ENCODE assay signal across 1 cellular context in the genomic region with DNA sequence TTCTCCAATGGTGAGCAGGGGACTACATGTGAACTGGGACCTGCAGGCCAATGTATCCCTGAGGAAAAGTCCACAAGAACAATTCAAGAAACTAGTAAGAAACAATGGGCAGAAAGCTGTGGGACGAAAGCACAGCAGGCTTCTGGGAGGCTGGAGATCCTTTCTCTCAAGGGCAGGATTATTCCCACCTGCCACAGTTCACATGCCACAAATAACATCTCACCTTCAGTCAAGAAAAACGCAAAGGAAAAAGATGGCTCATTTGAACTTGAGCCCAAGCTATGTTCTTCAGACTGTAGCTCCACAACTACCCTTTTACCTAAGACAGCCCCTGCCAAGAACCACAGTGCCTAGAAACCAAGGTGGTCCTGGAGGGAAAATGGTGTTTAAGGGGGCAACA.
TF ChIP-seq lines count a peak whose summit lies in the region.

No MANE protein-coding gene starts in this region.

TF ChIP-seq in HepG2, 621 proteins besides CTCF, POLR2A, EP300 and RAD21:
- TF ChIP-seq TBP (CRISPR knock-in tag; IDR thresholded peaks at IDR 0.05) (no peak), RFX1 (IDR thresholded peaks at IDR 0.05) (no peak), SRSF9 (IDR thresholded peaks at IDR 0.05; ENCODE audit: borderline replicate concordance, insufficient read depth, low read depth, low read length, poor library complexity, severe bottlenecking) (no peak), ZSCAN25 (CRISPR knock-in tag; IDR thresholded peaks at IDR 0.05) (no peak), ZNF709 (CRISPR knock-in tag; IDR thresholded peaks at IDR 0.05) (no peak), JUN (CRISPR knock-in tag; IDR thresholded peaks at IDR 0.05) (no peak), HCFC1 (IDR thresholded peaks at IDR 0.05; ENCODE audit: low read depth, low read length) (no peak), NFIB (CRISPR knock-in tag; IDR thresholded peaks at IDR 0.05; ENCODE audit: borderline replicate concordance) (no peak), ZNF660 (CRISPR knock-in tag; IDR thresholded peaks at IDR 0.05; ENCODE audit: borderline replicate concordance, low read depth) (no peak), ZNF3 (CRISPR knock-in tag; IDR thresholded peaks at IDR 0.05) (no peak)
- TF ChIP-seq, protein P1, sequence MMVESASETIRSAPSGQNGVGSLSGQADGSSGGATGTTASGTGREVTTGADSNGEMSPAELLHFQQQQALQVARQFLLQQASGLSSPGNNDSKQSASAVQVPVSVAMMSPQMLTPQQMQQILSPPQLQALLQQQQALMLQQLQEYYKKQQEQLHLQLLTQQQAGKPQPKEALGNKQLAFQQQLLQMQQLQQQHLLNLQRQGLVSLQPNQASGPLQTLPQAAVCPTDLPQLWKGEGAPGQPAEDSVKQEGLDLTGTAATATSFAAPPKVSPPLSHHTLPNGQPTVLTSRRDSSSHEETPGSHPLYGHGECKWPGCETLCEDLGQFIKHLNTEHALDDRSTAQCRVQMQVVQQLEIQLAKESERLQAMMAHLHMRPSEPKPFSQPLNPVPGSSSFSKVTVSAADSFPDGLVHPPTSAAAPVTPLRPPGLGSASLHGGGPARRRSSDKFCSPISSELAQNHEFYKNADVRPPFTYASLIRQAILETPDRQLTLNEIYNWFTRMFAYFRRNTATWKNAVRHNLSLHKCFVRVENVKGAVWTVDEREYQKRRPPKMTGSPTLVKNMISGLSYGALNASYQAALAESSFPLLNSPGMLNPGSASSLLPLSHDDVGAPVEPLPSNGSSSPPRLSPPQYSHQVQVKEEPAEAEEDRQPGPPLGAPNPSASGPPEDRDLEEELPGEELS (CRISPR knock-in tag; IDR thresholded peaks at IDR 0.05): no peak
